ENCODE assay signal across 9 cellular contexts in genomic region chr10:111076191-111076681, GRCh38. TPM values are rescaled to one million over a fixed set of nuclear protein-coding genes. Genes with fewer than 3 reads are reported as not detected.
DNase-seq lines count a peak whose midpoint lies in the region; ATAC-seq and TF ChIP-seq lines count a peak whose summit lies in the region.
"Had no signal": no experiment of that assay in that cellular context is flagged by ENCODE, and none has a peak within 500 bp of the region (broad histone marks: within the 10 kb centered on the region; RNA-seq: fewer than 3 reads in every experiment).

No MANE protein-coding gene starts in this region.

- H3K27ac ChIP-seq in SK-N-SH (ENCODE audit: low read depth in 2 of 2, low read length in 1 of 2) (no peak overlapping the region), brain microvascular endothelial cell (no peak overlapping the region), skeletal muscle tissue (ENCODE audit: low read depth, low read length) (no peak overlapping the region)
- H3K27ac ChIP-seq: epithelial cell of prostate had no signal

- no peaks in the 10 kb centered on the region for H3K79me2 ChIP-seq in SK-N-SH (ENCODE audit: insufficient read depth)

- 0% methylated on average over 9 of the region's 39 CpGs for WGBS in SK-N-SH (ENCODE audit: low lambda C conversion rate)

- TF ChIP-seq CTCF in SK-N-SH (IDR thresholded peaks at IDR 0.05) (peak; percentile 75), brain microvascular endothelial cell (IDR thresholded peaks at IDR 0.05; ENCODE audit: low read depth, low read length, missing control alignments) (peak; percentile 83)

- H3K4me2 ChIP-seq in SK-N-SH: peak overlapping the region; percentile 94

- peak; percentile 88 for TF ChIP-seq RAD21 in SK-N-SH (IDR thresholded peaks at IDR 0.05; ENCODE audit: low read length)

- H3K9me2 ChIP-seq in SK-N-SH: no peaks in the 10 kb centered on the region

- no peak for TF ChIP-seq EP300 in SK-N-SH (IDR thresholded peaks at IDR 0.05; ENCODE audit: borderline replicate concordance in 1 of 2, low read depth in 1 of 2, low read length in 1 of 2)

- H3K4me3 ChIP-seq in SK-N-SH (ENCODE audit: low read depth in 2 of 2, low read length in 1 of 2) (peak overlapping the region; percentile 48 to 70), brain microvascular endothelial cell (ENCODE audit: low read depth, low read length) (peak overlapping the region; percentile 46), iPS-18c (ENCODE audit: insufficient read depth, low read depth, low read length) (peak overlapping the region; percentile 61), skeletal muscle tissue (ENCODE audit: low read length in 3 of 3) (peak overlapping the region; percentile 59 to 71 (median 69))

- no peaks in the 10 kb centered on the region for H4K20me1 ChIP-seq in SK-N-SH (ENCODE audit: insufficient read depth)

- CTCF ChIA-PET in SK-N-SH (lab: Yijun Ruan, JAX): interaction anchor here (0.5 to 4.1 kb wide), 129 partner anchors 10 to 1928 kb away, joined by 3 to 73 read pairs (median 4); partner anchors contain the start of gene GPAM

- DNase-seq in ELR (ENCODE audit: low read depth) (peak; percentile 54), KG1 (lab: John Stamatoyannopoulos, UW) (peak; percentile 24), SK-N-SH (peak; percentile 93), brain microvascular endothelial cell (peak; percentile 40), MV-4-11 (lab: John Stamatoyannopoulos, UW) (no peak)

- no peaks in the 10 kb centered on the region for H3F3A ChIP-seq in SK-N-SH (replicated peaks; ENCODE audit: insufficient read depth)

- ATAC-seq in GM21723 (IDR thresholded peaks at IDR 0.05; ENCODE audit: unreplicated experiment): peak; percentile 74

- H3K9me3 ChIP-seq in SK-N-SH (no peaks in the 10 kb centered on the region), iPS-18c (ENCODE audit: control insufficient read depth, insufficient read depth, low read length) (peaks cover 2% of the 10 kb centered on the region), skeletal muscle tissue (ENCODE audit: control insufficient read depth in 3 of 3, low read length in 3 of 3) (no peaks in the 10 kb centered on the region)

- H3K36me3 ChIP-seq in SK-N-SH (replicated peaks in 1 of 2; ENCODE audit: control insufficient read depth in 1 of 2, insufficient read depth in 2 of 2, low read length in 1 of 2): no peaks in the 10 kb centered on the region
- H3K36me3 ChIP-seq in brain microvascular endothelial cell (replicated peaks): no peaks in the 10 kb centered on the region
- H3K36me3 ChIP-seq in skeletal muscle tissue (ENCODE audit: control insufficient read depth in 3 of 3, insufficient read depth in 3 of 3, low read length in 3 of 3): no peaks in the 10 kb centered on the region

- H3K9ac ChIP-seq in SK-N-SH (no peak overlapping the region), skeletal muscle tissue (ENCODE audit: low read depth in 1 of 3, low read length in 3 of 3) (peak overlapping the region in 2 of 3 donors; percentile 16 to 32)

- peaks cover 42% of the 10 kb centered on the region for H3K27me3 ChIP-seq in SK-N-SH (ENCODE audit: insufficient read depth)
- peaks cover 34% of the 10 kb centered on the region for H3K27me3 ChIP-seq in brain microvascular endothelial cell (replicated peaks)
- peaks cover 47 to 62% (median 55%) of the 10 kb centered on the region in 3 donors for H3K27me3 ChIP-seq in skeletal muscle tissue (ENCODE audit: control insufficient read depth in 3 of 3, insufficient read depth in 3 of 3, low read length in 3 of 3)

- POLR2A ChIA-PET in SK-N-SH (lab: Yijun Ruan, JAX): interaction anchor here (1.4 kb wide), 1 partner anchor 157 kb away, joined by 3 read pairs; the partner anchor contains the start of genes BBIP1 and SHOC2

- peak overlapping the region; percentile 81 for H2AFZ ChIP-seq in SK-N-SH (ENCODE audit: low read depth)

- in situ Hi-C loops in brain microvascular endothelial cell (cut with HindIII; ENCODE audit: low pct_ligation_motif_present, low sequenced_read_pairs): no loop called here

- H3K4me1 ChIP-seq in SK-N-SH (ENCODE audit: control insufficient read depth in 1 of 2, insufficient read depth in 2 of 2, low read depth in 1 of 2, low read length in 1 of 2): peaks cover 0 to 18% of the 10 kb centered on the region in 2 experiments; a peak in 1 of 4 replicates
- peaks cover 14 to 19% (median 16%) of the 10 kb centered on the region in 3 donors for H3K4me1 ChIP-seq in skeletal muscle tissue (ENCODE audit: control insufficient read depth in 3 of 3, insufficient read depth in 3 of 3, low read length in 3 of 3)

TF ChIP-seq in SK-N-SH, 30 proteins besides CTCF, POLR2A, EP300 and RAD21:
- TF ChIP-seq, protein P1, sequence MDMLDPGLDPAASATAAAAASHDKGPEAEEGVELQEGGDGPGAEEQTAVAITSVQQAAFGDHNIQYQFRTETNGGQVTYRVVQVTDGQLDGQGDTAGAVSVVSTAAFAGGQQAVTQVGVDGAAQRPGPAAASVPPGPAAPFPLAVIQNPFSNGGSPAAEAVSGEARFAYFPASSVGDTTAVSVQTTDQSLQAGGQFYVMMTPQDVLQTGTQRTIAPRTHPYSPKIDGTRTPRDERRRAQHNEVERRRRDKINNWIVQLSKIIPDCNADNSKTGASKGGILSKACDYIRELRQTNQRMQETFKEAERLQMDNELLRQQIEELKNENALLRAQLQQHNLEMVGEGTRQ (IDR thresholded peaks at IDR 0.05; ENCODE audit: borderline replicate concordance, low read depth, low read length): no peak
- TF ChIP-seq SMC3 (IDR thresholded peaks at IDR 0.05; ENCODE audit: low read depth, low read length) (peak; percentile 79), FOXJ3 (CRISPR knock-in tag; IDR thresholded peaks at IDR 0.05) (0 out of 2 replicates have a peak, but pooled peaks have one; percentile 10)

RNA-seq across cellular contexts. Expression of gene ADRA2A, which starts 0.6 kb away (rescaled TPM):
- polyA plus RNA-seq in SK-N-SH (2012; rRNA removed): 0.02 TPM in 1 of 2 replicates, not detected in the other
- under 0.01 TPM in 1 of 2 replicates, not detected in the other for polyA plus RNA-seq in SK-N-SH (2012; cell fraction: cytosol; rRNA removed)
- 0.05 TPM in 1 of 2 replicates, not detected in the other for polyA plus RNA-seq in SK-N-SH (2012; cell fraction: nucleus; rRNA removed)
- 2.1 TPM for total RNA-seq in skeletal muscle tissue
